In genomic region chr6:35493307-35493983, GRCh38 we compare ENCODE assay signal across 12 cellular contexts. TPM values are rescaled to one million over a fixed set of nuclear protein-coding genes. Genes with fewer than 3 reads are reported as not detected.
A peak's percentile ranks its signal among the peaks of the same experiment; 100 is the strongest.
DNase-seq lines count a peak whose midpoint lies in the region; ATAC-seq and TF ChIP-seq lines count a peak whose summit lies in the region.
"Had no signal": no experiment of that assay in that cellular context is flagged by ENCODE, and none has a peak within 500 bp of the region (broad histone marks: within the 10 kb centered on the region; RNA-seq: fewer than 3 reads in every experiment).

No MANE protein-coding gene starts in this region.

- H3K27ac ChIP-seq in cardiac muscle cell = peak overlapping the region; percentile 98
- H3K27ac ChIP-seq in esophagus squamous epithelium = peak overlapping the region; percentile 95 to 99 (median 98)
- peak overlapping the region; percentile 51 for H3K27ac ChIP-seq in osteoblast (ENCODE audit: low read depth, low read length)

- ATAC-seq in left ventricle myocardium superior = no peak
- ATAC-seq in GM21619 (IDR thresholded peaks at IDR 0.05; ENCODE audit: unreplicated experiment) = no peak
- ATAC-seq in GM18870 (IDR thresholded peaks at IDR 0.05; ENCODE audit: unreplicated experiment) = no peak

- TF ChIP-seq POLR2A in esophagus squamous epithelium (IDR thresholded peaks at IDR 0.05) = no peak

- H3K36me3 Mint-ChIP-seq in activated naive CD4-positive, alpha-beta T cell treated with anti-CD3 and anti-CD28 coated beads for 36 hours (ENCODE audit: low read depth) = no peaks in the 10 kb centered on the region
- H3K36me3 Mint-ChIP-seq: activated naive CD8-positive, alpha-beta T cell had no signal

- no peaks in the 10 kb centered on the region for H3K9me3 ChIP-seq in cardiac muscle cell (ENCODE audit: low read depth)
- H3K9me3 ChIP-seq in esophagus squamous epithelium = no peaks in the 10 kb centered on the region
- no peaks in the 10 kb centered on the region for H3K9me3 ChIP-seq in osteoblast (ENCODE audit: low read depth, low read length)

- no peak for DNase-seq in cardiac muscle cell (ENCODE audit: low read depth in 1 of 2, low spot score in 1 of 2)
- no peak for DNase-seq in left ventricle myocardium superior
- DNase-seq in esophagus squamous epithelium (lab: John Stamatoyannopoulos, UW) = no peak
- peak; percentile 83 for DNase-seq in osteoblast (ENCODE audit: insufficient read length, low spot score, missing footprints)
- no peak for DNase-seq in activated naive CD4-positive, alpha-beta T cell treated with anti-CD3 and anti-CD28 coated beads for 36 hours
- DNase-seq in G401 (ENCODE audit: low spot score) = no peak
- DNase-seq: cortex of kidney, NCI-H146, NCI-H526 treated with DMSO at 0.1 percent for 48 hours had no signal

- H2AFZ ChIP-seq in osteoblast (ENCODE audit: low read length) = no peak overlapping the region

- H3K79me2 ChIP-seq in osteoblast (ENCODE audit: insufficient read depth, low read length) = peaks cover 72% of the 10 kb centered on the region

- 73 to 74% methylated on average over 25 to 27 of the region's 28 CpGs for WGBS in esophagus squamous epithelium, 2 donors

- H3K4me3 Mint-ChIP-seq in activated naive CD4-positive, alpha-beta T cell treated with anti-CD3 and anti-CD28 coated beads for 36 hours = no peak overlapping the region
- H3K4me3 Mint-ChIP-seq: activated naive CD8-positive, alpha-beta T cell had no signal

- H3K36me3 ChIP-seq in cardiac muscle cell (no peaks in the 10 kb centered on the region), esophagus squamous epithelium (peaks cover 0 to 4% (median 0%) of the 10 kb centered on the region in 3 donors), osteoblast (ENCODE audit: insufficient read depth, low read length) (no peaks in the 10 kb centered on the region)

- TF ChIP-seq CTCF in cardiac muscle cell (IDR thresholded peaks at IDR 0.05; ENCODE audit: low read depth, low read length) (no peak), esophagus squamous epithelium (IDR thresholded peaks at IDR 0.05) (no peak), osteoblast (IDR thresholded peaks at IDR 0.05; ENCODE audit: extremely low read depth, low read depth, low read length) (no peak)

- H3K4me3 ChIP-seq in cardiac muscle cell (no peak overlapping the region), esophagus squamous epithelium (peak overlapping the region in 2 of 4 donors; percentile 89 to 96), osteoblast (ENCODE audit: insufficient read depth, low read length) (no peak overlapping the region)

- peak overlapping the region; percentile 44 for H3K4me2 ChIP-seq in osteoblast (ENCODE audit: insufficient read depth, low read length)

- H3K27me3 Mint-ChIP-seq in activated naive CD4-positive, alpha-beta T cell treated with anti-CD3 and anti-CD28 coated beads for 36 hours (ENCODE audit: low read depth) = peaks cover 2% of the 10 kb centered on the region

- no peak overlapping the region for H3K27ac Mint-ChIP-seq in activated naive CD4-positive, alpha-beta T cell treated with anti-CD3 and anti-CD28 coated beads for 36 hours
- H3K27ac Mint-ChIP-seq: activated naive CD8-positive, alpha-beta T cell had no signal

- in situ Hi-C loops in G401 (cut with HindIII; ENCODE audit: low sequenced_read_pairs) = no loop called here

- CTCF ChIA-PET in activated naive CD4-positive, alpha-beta T cell treated with anti-CD3 and anti-CD28 coated beads for 36 hours (lab: Charles Lee) = no interaction called here

- intact Hi-C loops in left ventricle myocardium superior (cut with micrococcal nuclease) = no loop called here
- intact Hi-C loops in esophagus squamous epithelium (cut with DNase I) = no loop called here
- intact Hi-C loops in activated naive CD4-positive, alpha-beta T cell treated with anti-CD3 and anti-CD28 coated beads for 36 hours (cut with micrococcal nuclease) = no loop called here

- H3K4me1 Mint-ChIP-seq in activated naive CD4-positive, alpha-beta T cell treated with anti-CD3 and anti-CD28 coated beads for 36 hours (ENCODE audit: low read depth) = peaks cover 10% of the 10 kb centered on the region

- no peaks in the 10 kb centered on the region for H3K9me3 Mint-ChIP-seq in activated naive CD4-positive, alpha-beta T cell treated with anti-CD3 and anti-CD28 coated beads for 36 hours

- peaks cover 32% of the 10 kb centered on the region for H4K20me1 ChIP-seq in osteoblast (ENCODE audit: insufficient read depth, low read length)

- H3K4me1 ChIP-seq in cardiac muscle cell (ENCODE audit: low read depth) = peaks cover 60% of the 10 kb centered on the region
- peaks cover 65 to 89% (median 67%) of the 10 kb centered on the region in 3 donors for H3K4me1 ChIP-seq in esophagus squamous epithelium
- H3K4me1 ChIP-seq in osteoblast (ENCODE audit: insufficient read depth, low read length) = peaks cover 32% of the 10 kb centered on the region

- H3K27me3 ChIP-seq in cardiac muscle cell (no peaks in the 10 kb centered on the region), esophagus squamous epithelium (peaks cover 0 to 22% (median 0%) of the 10 kb centered on the region in 4 donors), osteoblast (ENCODE audit: insufficient read depth, low read length) (no peaks in the 10 kb centered on the region)

RNA-seq across cellular contexts. Expression of gene TEAD3, which starts 3.4 kb away (rescaled TPM):
- total RNA-seq in cardiac muscle cell = 65.2 and 98.6 TPM in 2 replicates
- polyA plus RNA-seq in cardiac muscle cell = 64.0 and 78.3 TPM in 2 replicates
- 30.4 TPM for total RNA-seq in left ventricle myocardium superior
- total RNA-seq in esophagus squamous epithelium = 10 to 100 TPM; 13.7 to 33.5 (median 29.3) TPM
- total RNA-seq in osteoblast = 10.9 and 11.2 TPM in 2 replicates
- total RNA-seq in activated naive CD4-positive, alpha-beta T cell treated with anti-CD3 and anti-CD28 coated beads for 36 hours = 1 to 10 TPM; 1.1 to 1.4 TPM
- total RNA-seq in G401 (2014; rRNA removed; shearing (Covaris generic)) = 15.6 and 19.4 TPM in 2 replicates

RNA-seq across cellular contexts. Expression of gene TULP1, which starts 19.3 kb away (rescaled TPM):
- 4.8 and 5.2 TPM in 2 replicates for total RNA-seq in cardiac muscle cell
- 0.92 and 5.9 TPM in 2 replicates for polyA plus RNA-seq in cardiac muscle cell
- total RNA-seq in left ventricle myocardium superior = not detected
- total RNA-seq in esophagus squamous epithelium = not detected
- not detected in 2 replicates for total RNA-seq in osteoblast
- not detected for total RNA-seq in activated naive CD4-positive, alpha-beta T cell treated with anti-CD3 and anti-CD28 coated beads for 36 hours
- not detected in 2 replicates for total RNA-seq in G401 (2014; rRNA removed; shearing (Covaris generic))

RNA-seq across cellular contexts. Expression of gene RPL10A, which starts 25.2 kb away (rescaled TPM):
- 1,095 and 1,320 TPM in 2 replicates for total RNA-seq in cardiac muscle cell
- 390 and 521 TPM in 2 replicates for polyA plus RNA-seq in cardiac muscle cell
- total RNA-seq in left ventricle myocardium superior = 560 TPM
- 1,000 to 10,000 TPM; 1,152 to 2,101 (median 1,461) TPM for total RNA-seq in esophagus squamous epithelium
- 1,373 and 1,488 TPM in 2 replicates for total RNA-seq in osteoblast
- 1,000 to 10,000 TPM; 2,437 to 2,507 TPM for total RNA-seq in activated naive CD4-positive, alpha-beta T cell treated with anti-CD3 and anti-CD28 coated beads for 36 hours
- 3,184 and 4,000 TPM in 2 replicates for total RNA-seq in G401 (2014; rRNA removed; shearing (Covaris generic))

RNA-seq across cellular contexts. Expression of gene FANCE, which starts 41.3 kb away (rescaled TPM):
- total RNA-seq in cardiac muscle cell = 23.8 and 28.1 TPM in 2 replicates
- 19.4 and 21.3 TPM in 2 replicates for polyA plus RNA-seq in cardiac muscle cell
- 3.8 TPM for total RNA-seq in left ventricle myocardium superior
- 10 to 100 TPM in 1 of 4 donors, 1 to 10 TPM in 3; 6.9 to 15.5 (median 8.0) TPM for total RNA-seq in esophagus squamous epithelium
- total RNA-seq in osteoblast = 13.8 and 16.6 TPM in 2 replicates
- total RNA-seq in activated naive CD4-positive, alpha-beta T cell treated with anti-CD3 and anti-CD28 coated beads for 36 hours = 10 to 100 TPM; 16.3 TPM
- total RNA-seq in G401 (2014; rRNA removed; shearing (Covaris generic)) = 21.0 and 22.2 TPM in 2 replicates
